Comparison of ENCODE assay signal across 25 cellular contexts in the genomic region with DNA sequence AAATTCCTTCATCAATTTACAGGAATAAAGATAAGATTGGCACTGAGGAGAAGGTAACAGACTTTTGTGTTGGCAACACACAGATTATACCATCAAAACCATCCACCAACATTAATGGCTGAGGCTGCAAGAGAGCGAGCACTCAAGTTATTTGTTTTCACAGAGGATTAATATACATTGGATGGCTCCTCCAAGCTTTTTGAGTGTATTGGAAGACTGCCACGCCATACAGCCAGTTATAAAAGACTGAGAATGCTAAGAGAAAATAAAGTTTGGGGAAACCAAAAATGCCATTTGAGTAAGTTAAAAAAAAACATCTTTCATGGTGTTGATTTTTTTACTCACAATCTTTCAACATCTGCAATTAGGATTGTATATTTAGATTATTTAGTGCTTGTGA.
DNase-seq lines count a peak whose midpoint lies in the region; ATAC-seq and TF ChIP-seq lines count a peak whose summit lies in the region.
"Had no signal": no experiment of that assay in that cellular context is flagged by ENCODE, and none has a peak within 500 bp of the region (broad histone marks: within the 10 kb centered on the region; RNA-seq: fewer than 3 reads in every experiment).

No MANE protein-coding gene starts in this region.

- H3K4me1 Mint-ChIP-seq in HFFc6 (ENCODE audit: low read depth): peaks cover 52% of the 10 kb centered on the region
- H3K4me1 Mint-ChIP-seq: B cell had no signal

- no peak overlapping the region for H3K4me3 ChIP-seq in SJSA1
- H3K4me3 ChIP-seq: HAP-1 had no signal

- no peak for TF ChIP-seq CTCF in HFFc6 (IDR thresholded peaks at IDR 0.05)

- ATAC-seq in GM19452 (IDR thresholded peaks at IDR 0.05; ENCODE audit: unreplicated experiment) (no peak), HG02885 (IDR thresholded peaks at IDR 0.05; ENCODE audit: poor library complexity, unreplicated experiment) (no peak)
- ATAC-seq: CD8-positive, alpha-beta T cell; SK-N-SH treated with all-trans-retinoic acid at 6 μM for 48 hours had no signal

- H3K9me3 ChIP-seq in SJSA1 (replicated peaks): no peaks in the 10 kb centered on the region
- H3K9me3 ChIP-seq: Caco-2, HAP-1 had no signal

- H3K9me3 Mint-ChIP-seq in HFFc6: no peaks in the 10 kb centered on the region

- no peaks in the 10 kb centered on the region; the same call in 1 of the 2 replicates for H3K27me3 Mint-ChIP-seq in HFFc6 (ENCODE audit: insufficient read depth)
- H3K27me3 Mint-ChIP-seq: B cell had no signal

- peak; percentile 38 for DNase-seq in NCI-H82 (lab: John Stamatoyannopoulos, UW)
- no peak for DNase-seq in NCI-H82 treated with DMSO at 0.1 percent for 48 hours (lab: John Stamatoyannopoulos, UW; ENCODE audit: unreplicated experiment)
- no peak for DNase-seq in HFFc6
- DNase-seq in NCI-H1105 (lab: John Stamatoyannopoulos, UW): peak; percentile 19
- no peak for DNase-seq in SJSA1 (ENCODE audit: low read depth in 1 of 2, low spot score in 2 of 2)
- DNase-seq in SK-N-DZ (ENCODE audit: low spot score): no peak
- DNase-seq: Caco-2; CD8-positive, alpha-beta T cell; DMS79; GF-D8; GOT3; Karpas-422; MV-4-11; NCI-H1417 treated with DMSO at 0.1 percent for 48 hours; NCI-H1694 treated with DMSO at 0.1 percent for 48 hours; NCI-H2107; NCI-H510A; NCI-H774; SIG-M5; T-helper 2 cell had no signal

- H3K36me3 ChIP-seq in SJSA1: no peaks in the 10 kb centered on the region
- H3K36me3 ChIP-seq: HAP-1 had no signal

- H3K4me1 ChIP-seq in SJSA1 (replicated peaks): peaks cover 35% of the 10 kb centered on the region
- H3K4me1 ChIP-seq: HAP-1 had no signal

- H3K27ac Mint-ChIP-seq in HFFc6: peak overlapping the region; percentile 39; the same call in 1 of the 2 replicates
- H3K27ac Mint-ChIP-seq: B cell; CD8-positive, alpha-beta T cell had no signal

- H3K36me3 Mint-ChIP-seq in HFFc6 (ENCODE audit: low read depth): no peaks in the 10 kb centered on the region
- H3K36me3 Mint-ChIP-seq: CD8-positive, alpha-beta T cell had no signal

- H3K4me3 Mint-ChIP-seq in HFFc6: no peak overlapping the region
- H3K4me3 Mint-ChIP-seq: B cell; CD8-positive, alpha-beta T cell had no signal

- peak overlapping the region; percentile 27 for H3K27ac ChIP-seq in SJSA1

- no peaks in the 10 kb centered on the region for H3K27me3 ChIP-seq in SJSA1 (replicated peaks)

Comparison
In these comparisons a context has a peak if more than half of its experiments do, and no peak if none do; other contexts are left out.
1. DNase-seq: peak in NCI-H82 (single experiment) and NCI-H1105 (single experiment); none in NCI-H82 treated with DMSO at 0.1 percent for 48 hours (single experiment), HFFc6 (single experiment), SJSA1 (0 of 2) and SK-N-DZ (single experiment).